ENCODE assay signal across 16 cellular contexts in genomic region chr3:49110780-49111179, GRCh38. TPM values are rescaled to one million over a fixed set of nuclear protein-coding genes. Genes with fewer than 3 reads are reported as not detected.
"Had no signal": no experiment of that assay in that cellular context is flagged by ENCODE, and none has a peak within 500 bp of the region (broad histone marks: within the 10 kb centered on the region; RNA-seq: fewer than 3 reads in every experiment).

No MANE protein-coding gene starts in this region.

- H3K4me1 ChIP-seq: foreskin keratinocyte had no signal

- H3K27ac ChIP-seq: foreskin keratinocyte, hepatocyte, neutrophil, right atrium auricular region, suprapubic skin, thyroid gland had no signal

- H3K4me3 ChIP-seq: hepatocyte, right atrium auricular region, smooth muscle cell, suprapubic skin, thyroid gland had no signal

- H3K79me2 ChIP-seq: hepatocyte had no signal

- H3K4me3 Mint-ChIP-seq: type B pancreatic cell had no signal

- H2AFZ ChIP-seq: hepatocyte had no signal

- H3K9me3 ChIP-seq: neutrophil, right atrium auricular region, suprapubic skin, thyroid gland had no signal

- DNase-seq: dermis blood vessel endothelial cell; erythroblast; foreskin keratinocyte; kidney; left cardiac atrium; mesendoderm; naive thymus-derived CD4-positive, alpha-beta T cell; stimulated activated CD4-positive, alpha-beta T cell treated with anti-CD3 and anti-CD28 coated beads, Interleukin-2, amount 100 ng/mL, for 48 hours; stimulated activated naive CD8-positive, alpha-beta T cell treated with anti-CD3 and anti-CD28 coated beads, Interleukin-15, Interleukin-2, amounts not matched to agents 100 U/mL and 50 U/mL, for 24 hours; thyroid gland had no signal

- H3K27me3 Mint-ChIP-seq: naive thymus-derived CD4-positive, alpha-beta T cell; type B pancreatic cell had no signal

- H3K9me3 Mint-ChIP-seq: naive thymus-derived CD4-positive, alpha-beta T cell; type B pancreatic cell had no signal

- ATAC-seq: foreskin keratinocyte; left cardiac atrium; naive thymus-derived CD4-positive, alpha-beta T cell; stimulated activated naive CD8-positive, alpha-beta T cell treated with anti-CD3 and anti-CD28 coated beads, Interleukin-15, Interleukin-2, amounts not matched to agents 100 U/mL and 50 U/mL, for 24 hours had no signal

- H3K27me3 ChIP-seq: foreskin keratinocyte, hepatocyte, neutrophil, right atrium auricular region, suprapubic skin, thyroid gland had no signal

- H3K27ac Mint-ChIP-seq: naive thymus-derived CD4-positive, alpha-beta T cell; type B pancreatic cell had no signal

- H3K4me2 ChIP-seq: hepatocyte, smooth muscle cell had no signal

RNA-seq across cellular contexts. Expression of gene LAMB2, which starts 22.1 kb away (rescaled TPM):
- polyA plus RNA-seq: naive thymus-derived CD4-positive, alpha-beta T cell had no signal
